In genomic region chr3:127535901-127536817, GRCh38 we compare ENCODE assay signal across 13 cellular contexts. TPM values are rescaled to one million over a fixed set of nuclear protein-coding genes. Genes with fewer than 3 reads are reported as not detected.
DNase-seq lines count a peak whose midpoint lies in the region; ATAC-seq and TF ChIP-seq lines count a peak whose summit lies in the region.
"Had no signal": no experiment of that assay in that cellular context is flagged by ENCODE, and none has a peak within 500 bp of the region (broad histone marks: within the 10 kb centered on the region; RNA-seq: fewer than 3 reads in every experiment).

No MANE protein-coding gene starts in this region.

- H3K4me1 ChIP-seq in ovary (ENCODE audit: insufficient read depth), result no peaks in the 10 kb centered on the region
- H3K4me1 ChIP-seq in effector memory CD4-positive, alpha-beta T cell (ENCODE audit: control insufficient read depth, insufficient read depth, low read length, poor library complexity, severe bottlenecking), result no peaks in the 10 kb centered on the region
- H3K4me1 ChIP-seq: BE2C had no signal

- TF ChIP-seq EP300 in ovary (IDR thresholded peaks at IDR 0.05), result no peak

- TF ChIP-seq POLR2A in ovary (IDR thresholded peaks at IDR 0.05), result no peak

- no peaks in the 10 kb centered on the region for H3K27me3 ChIP-seq in ovary
- no peaks in the 10 kb centered on the region for H3K27me3 ChIP-seq in effector memory CD4-positive, alpha-beta T cell (replicated peaks; ENCODE audit: control insufficient read depth, insufficient read depth, low read length, poor library complexity, severe bottlenecking)
- H3K27me3 ChIP-seq: BE2C had no signal

- H3K27me3 Mint-ChIP-seq in nephron (ENCODE audit: low read depth) (peaks cover 24% of the 10 kb centered on the region), T-helper 17 cell (peaks cover 46% of the 10 kb centered on the region)

- no peak for ATAC-seq in T-helper 17 cell

- no peak overlapping the region for H3K27ac ChIP-seq in ovary
- H3K27ac ChIP-seq in effector memory CD4-positive, alpha-beta T cell (ENCODE audit: insufficient read depth, low read length, poor library complexity, severe bottlenecking), result no peak overlapping the region

- H3K4me3 ChIP-seq in ovary, result no peak overlapping the region
- no peak overlapping the region for H3K4me3 ChIP-seq in effector memory CD4-positive, alpha-beta T cell (ENCODE audit: insufficient read depth, low read depth, low read length, poor library complexity, severe bottlenecking)

- 65 to 75% (median 67%) methylated on average over 18 of the region's 18 CpGs for WGBS in ovary, 3 donors

- H3K27ac Mint-ChIP-seq in nephron, result peak overlapping the region; percentile 9 to 31 (median 24)
- H3K27ac Mint-ChIP-seq in T-helper 17 cell, result no peak overlapping the region

- intact Hi-C loops in ovary (cut with DNase I), result loop anchor here in 1 of 4 donors (10.0 kb wide), 1 partner anchor 861 kb away; no protein-coding TSS in a partner anchor

- no peaks in the 10 kb centered on the region for H3K36me3 Mint-ChIP-seq in nephron (ENCODE audit: low read depth)
- H3K36me3 Mint-ChIP-seq in T-helper 17 cell (ENCODE audit: low read depth), result peaks cover 2% of the 10 kb centered on the region

- H3K4me3 Mint-ChIP-seq in nephron (no peak overlapping the region), T-helper 17 cell (no peak overlapping the region)
- H3K4me3 Mint-ChIP-seq: activated T-cell treated with anti-CD3 and anti-CD28 coated beads, Interleukin-2, amount 50 U/mL, for 4 hours had no signal

- H3K4me1 Mint-ChIP-seq in nephron (peaks cover 11% of the 10 kb centered on the region), T-helper 17 cell (peaks cover 7% of the 10 kb centered on the region)

- H3K36me3 ChIP-seq in ovary, result no peaks in the 10 kb centered on the region
- no peaks in the 10 kb centered on the region for H3K36me3 ChIP-seq in effector memory CD4-positive, alpha-beta T cell (ENCODE audit: control insufficient read depth, insufficient read depth, low read length)
- H3K36me3 ChIP-seq: BE2C had no signal

- TF ChIP-seq CTCF in nephron (IDR thresholded peaks at IDR 0.05; ENCODE audit: unreplicated experiment in 3 of 3) (no peak), ovary (IDR thresholded peaks at IDR 0.05) (no peak)

- DNase-seq in DMS153 (lab: John Stamatoyannopoulos, UW) (peak; percentile 66), NCI-H1092 treated with DMSO at 0.1 percent for 48 hours (lab: John Stamatoyannopoulos, UW) (peak; percentile 69), RPMI8226 (peak; percentile 84), ovary (no peak), NCI-H187 treated with DMSO at 0.1 percent for 48 hours (lab: John Stamatoyannopoulos, UW) (no peak), T-helper 17 cell (no peak)
- no peak for DNase-seq in effector memory CD4-positive, alpha-beta T cell
- DNase-seq: activated T-cell treated with anti-CD3 and anti-CD28 coated beads, Interleukin-2, amount 50 U/mL, for 4 hours; aorta; BE2C; right cardiac atrium; stimulated activated naive CD4-positive, alpha-beta T cell had no signal

- no peaks in the 10 kb centered on the region for H3K9me3 ChIP-seq in ovary
- no peaks in the 10 kb centered on the region for H3K9me3 ChIP-seq in effector memory CD4-positive, alpha-beta T cell (ENCODE audit: control insufficient read depth, low read length)
- no peaks in the 10 kb centered on the region for H3K9me3 ChIP-seq in T-helper 17 cell (ENCODE audit: control insufficient read depth, low read length, poor library complexity, severe bottlenecking)
- H3K9me3 ChIP-seq: BE2C had no signal

- H3K9me3 Mint-ChIP-seq in nephron, result no peaks in the 10 kb centered on the region
- H3K9me3 Mint-ChIP-seq: activated T-cell treated with anti-CD3 and anti-CD28 coated beads, Interleukin-2, amount 50 U/mL, for 4 hours had no signal

RNA-seq across cellular contexts. Expression of gene TPRA1, which starts 54.4 kb away (rescaled TPM):
- total RNA-seq in ovary (10 to 100 TPM; 31.5 to 40.3 (median 36.7) TPM), T-helper 17 cell (10 to 100 TPM; 12.5 to 16.6 TPM)
- polyA plus RNA-seq in ovary, result 10 to 100 TPM in 1 of 2 donors, 1 to 10 TPM in 1; 6.4 to 35.2 TPM

Comparison
In these comparisons a context has a peak if more than half of its experiments do, and no peak if none do; other contexts are left out.
1. DNase-seq: peak in DMS153 (single experiment), NCI-H1092 treated with DMSO at 0.1 percent for 48 hours (single experiment) and RPMI8226 (single experiment); none in ovary (0 of 5), NCI-H187 treated with DMSO at 0.1 percent for 48 hours (single experiment), effector memory CD4-positive, alpha-beta T cell (0 of 3) and T-helper 17 cell (0 of 3).